ENCODE assay signal across 1 cellular context in genomic region chr2:16653083-16653375, GRCh38.
TF ChIP-seq lines count a peak whose summit lies in the region.

No MANE protein-coding gene starts in this region.

TF ChIP-seq in H1, 55 proteins besides CTCF, POLR2A, EP300 and RAD21:
- TF ChIP-seq MAX (IDR thresholded peaks at IDR 0.05): no peak
